ENCODE assay signal across 24 cellular contexts in the genomic region with DNA sequence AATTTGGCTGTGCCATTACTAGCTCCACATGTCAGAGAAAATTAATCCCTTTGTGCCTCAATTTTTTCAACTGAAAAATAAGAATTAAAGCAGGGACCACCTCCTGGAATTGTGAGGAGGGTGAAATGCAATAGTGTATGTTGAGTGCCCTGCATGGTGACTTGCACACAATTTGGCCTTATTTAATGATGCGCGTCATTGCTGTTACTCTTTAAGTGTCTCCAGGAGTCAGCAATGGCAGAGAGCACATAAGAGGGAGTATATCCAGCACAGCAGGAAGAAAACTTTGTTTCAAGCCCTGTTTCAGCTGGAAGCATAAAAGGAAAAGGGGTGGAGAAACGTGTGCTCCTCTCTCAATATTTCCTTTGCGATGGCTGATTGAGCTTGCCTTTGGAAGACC.
"Had no signal": no experiment of that assay in that cellular context is flagged by ENCODE, and none has a peak within 500 bp of the region (broad histone marks: within the 10 kb centered on the region; RNA-seq: fewer than 3 reads in every experiment).

No MANE protein-coding gene starts in this region.

- H3K36me3 ChIP-seq: esophagus muscularis mucosa, neutrophil, pancreas, suprapubic skin, transverse colon, upper lobe of right lung, uterus had no signal

- H3K4me1 ChIP-seq: esophagus muscularis mucosa, pancreas, suprapubic skin, transverse colon, upper lobe of right lung, uterus had no signal

- ATAC-seq: left lobe of liver; natural killer cell; pancreas; sciatic nerve; stimulated activated naive CD8-positive, alpha-beta T cell treated with anti-CD3 and anti-CD28 coated beads, Interleukin-15, amount 100 ng/mL, for 72 hours; upper lobe of right lung had no signal

- H3K27me3 Mint-ChIP-seq: memory B cell had no signal

- H3K4me3 ChIP-seq: coronary artery, esophagus muscularis mucosa, lung, pancreas, smooth muscle cell, suprapubic skin, transverse colon, upper lobe of right lung, uterus had no signal

- DNase-seq: dermis blood vessel endothelial cell; effector memory CD4-positive, alpha-beta T cell; natural killer cell; pancreas; retina; stimulated activated CD4-positive, alpha-beta T cell treated with anti-CD3 and anti-CD28 coated beads, Interleukin-12 subunit alpha, Interleukin-12 subunit beta, amount 100 ng/mL, for 4 hours; stimulated activated CD4-positive, alpha-beta T cell treated with anti-CD3 and anti-CD28 coated beads, Interleukin-1b, Interleukin-23, amount 100 ng/mL, for 48 hours; stimulated activated CD4-positive, alpha-beta T cell treated with anti-CD3 and anti-CD28 coated beads, Interleukin-4, amount 100 ng/mL, for 1 hour; stimulated activated CD8-positive, alpha-beta memory T cell treated with anti-CD3 and anti-CD28 coated beads, Interleukin-4, amount 100 ng/mL, for 48 hours; stimulated activated naive CD4-positive, alpha-beta T cell; stimulated activated naive CD8-positive, alpha-beta T cell treated with anti-CD3 and anti-CD28 coated beads, Interleukin-15, amount 100 ng/mL, for 72 hours; transverse colon; upper lobe of right lung; uterus had no signal

- H3K27ac ChIP-seq: coronary artery, esophagus muscularis mucosa, neutrophil, pancreas, suprapubic skin, transverse colon, upper lobe of right lung, uterus had no signal

- H3K27ac Mint-ChIP-seq: memory B cell; natural killer cell; stimulated activated naive CD8-positive, alpha-beta T cell treated with anti-CD3 and anti-CD28 coated beads, Interleukin-15, amount 100 ng/mL, for 72 hours had no signal

- H3K4me3 Mint-ChIP-seq: memory B cell; natural killer cell; neural crest cell; stimulated activated naive CD8-positive, alpha-beta T cell treated with anti-CD3 and anti-CD28 coated beads, Interleukin-15, amount 100 ng/mL, for 72 hours had no signal

- H3K9me3 Mint-ChIP-seq: memory B cell; natural killer cell; stimulated activated naive CD8-positive, alpha-beta T cell treated with anti-CD3 and anti-CD28 coated beads, Interleukin-15, amount 100 ng/mL, for 72 hours had no signal

- H3K9me3 ChIP-seq: esophagus muscularis mucosa, neutrophil, pancreas, suprapubic skin, transverse colon, upper lobe of right lung, uterus had no signal

- H3K4me1 Mint-ChIP-seq: stimulated activated naive CD8-positive, alpha-beta T cell treated with anti-CD3 and anti-CD28 coated beads, Interleukin-15, amount 100 ng/mL, for 72 hours had no signal

- H3K36me3 Mint-ChIP-seq: memory B cell, natural killer cell had no signal

- H3K27me3 ChIP-seq: esophagus muscularis mucosa, neutrophil, pancreas, suprapubic skin, transverse colon, upper lobe of right lung, uterus had no signal
